8 cellular contexts compared by ENCODE assay signal in genomic region chr6:37698264-37699137, GRCh38. TPM values are rescaled to one million over a fixed set of nuclear protein-coding genes. Genes with fewer than 3 reads are reported as not detected.
A peak's percentile ranks its signal among the peaks of the same experiment; 100 is the strongest.
DNase-seq lines count a peak whose midpoint lies in the region; ATAC-seq and TF ChIP-seq lines count a peak whose summit lies in the region.

No MANE protein-coding gene starts in this region.

- peaks cover 2% of the 10 kb centered on the region for H3K36me3 Mint-ChIP-seq in activated B cell treated with CpG ODN at 0.5 μM for 24 hours (ENCODE audit: low read depth)

- CTCF ChIA-PET in activated B cell treated with CpG ODN at 0.5 μM for 24 hours (lab: Charles Lee): interaction anchor here (0.6 to 1.7 kb wide), 5 partner anchors 13 to 872 kb away, joined by 3 to 6 read pairs (median 4); no protein-coding TSS in a partner anchor

- TF ChIP-seq CTCF in activated B cell treated with CpG ODN at 0.5 μM for 24 hours (IDR thresholded peaks at IDR 0.05) (no peak), choroid plexus epithelial cell (conservative IDR thresholded peaks at IDR 0.05; ENCODE audit: low read depth, low read length) (no peak), left lung (IDR thresholded peaks at IDR 0.05) (no peak)

- POLR2A ChIA-PET in activated B cell treated with CpG ODN at 0.5 μM for 24 hours (lab: Charles Lee): interaction anchor here (0.6 to 2.2 kb wide), 12 partner anchors 14 to 938 kb away, joined by 3 to 10 read pairs (median 4); partner anchors contain the start of gene ZFAND3

- peak overlapping the region; percentile 93 for H3K27ac Mint-ChIP-seq in activated B cell treated with CpG ODN at 0.5 μM for 24 hours

- H3K27me3 ChIP-seq in left lung: peaks cover 19 to 99% of the 10 kb centered on the region in 2 donors

- H3K36me3 ChIP-seq in left lung: no peaks in the 10 kb centered on the region

- peaks cover 10 to 43% of the 10 kb centered on the region in 2 donors for H3K4me1 ChIP-seq in left lung

- H3K27me3 Mint-ChIP-seq in activated B cell treated with CpG ODN at 0.5 μM for 24 hours: peaks cover 15% of the 10 kb centered on the region

- ATAC-seq in activated B cell treated with CpG ODN at 0.5 μM for 24 hours (ENCODE audit: low read depth): peak; percentile 41
- peak; percentile 59 for ATAC-seq in left lung
- ATAC-seq in HG03025 (IDR thresholded peaks at IDR 0.05; ENCODE audit: low FRiP score, unreplicated experiment): no peak
- no peak for ATAC-seq in HG03095 (IDR thresholded peaks at IDR 0.05; ENCODE audit: unreplicated experiment)

- peaks cover 19% of the 10 kb centered on the region for H3K4me1 Mint-ChIP-seq in activated B cell treated with CpG ODN at 0.5 μM for 24 hours

- DNase-seq in MV-4-11 (lab: John Stamatoyannopoulos, UW) (peak; percentile 29), activated B cell treated with CpG ODN at 0.5 μM for 24 hours (peak; percentile 58), choroid plexus epithelial cell (ENCODE audit: low read depth) (peak; percentile 43), left lung (peak; percentile 58 to 86)
- peak in 2 of 3 donors; percentile 33 to 48 for DNase-seq in stimulated activated CD4-positive, alpha-beta T cell treated with anti-CD3 and anti-CD28 coated beads, TNF-alpha, amount 100 ng/mL, for 1 hour (ENCODE audit: low read depth in 3 of 3, low spot score in 1 of 3)

- peak overlapping the region; percentile 97 for H3K4me3 Mint-ChIP-seq in activated B cell treated with CpG ODN at 0.5 μM for 24 hours

- no peaks in the 10 kb centered on the region for H3K9me3 Mint-ChIP-seq in activated B cell treated with CpG ODN at 0.5 μM for 24 hours

- H3K27ac ChIP-seq in left lung: no peak overlapping the region

- intact Hi-C loops in activated B cell treated with CpG ODN at 0.5 μM for 24 hours (cut with micrococcal nuclease) (loop anchor here (1.0 to 5.0 kb wide), 4 partner anchors 121 to 1414 kb away; partner anchors contain the start of genes CCDC167, CMTR1 and ZFAND3), left lung (cut with DNase I) (loop anchor here in 1 of 2 donors (10.0 kb wide), 1 partner anchor 364 kb away; no protein-coding TSS in a partner anchor)

- no peaks in the 10 kb centered on the region for H3K9me3 ChIP-seq in left lung

- H3K4me3 ChIP-seq in GM08714 (ENCODE audit: low read length): peak overlapping the region; percentile 54
- peak overlapping the region; percentile 69 for H3K4me3 ChIP-seq in choroid plexus epithelial cell (ENCODE audit: low read depth, low read length)
- peak overlapping the region; percentile 54 to 74 for H3K4me3 ChIP-seq in left lung

RNA-seq across cellular contexts. Expression of gene MDGA1, which starts 0.8 kb away (rescaled TPM):
- total RNA-seq in activated B cell treated with CpG ODN at 0.5 μM for 24 hours (6.1 and 6.7 TPM in 2 replicates), left lung (10 to 100 TPM in 1 of 2 donors, 1 to 10 TPM in 1; 1.4 to 11.5 TPM)

Comparison
In these comparisons a context has a peak if more than half of its experiments do, and no peak if none do; other contexts are left out.
1. ATAC-seq: peak in activated B cell treated with CpG ODN at 0.5 μM for 24 hours (single experiment) and left lung (single experiment); none in HG03025 (single experiment) and HG03095 (single experiment).
2. Peak in every context shown above with its lines, with median percentiles within 50 percentile points of each other: H3K4me3 ChIP-seq and DNase-seq.